ENCODE assay signal across 16 cellular contexts in genomic region chr1:228544021-228544850, GRCh38. TPM values are rescaled to one million over a fixed set of nuclear protein-coding genes. Genes with fewer than 3 reads are reported as not detected.
DNase-seq lines count a peak whose midpoint lies in the region; ATAC-seq, FAIRE-seq and TF ChIP-seq lines count a peak whose summit lies in the region.
"Had no signal": no experiment of that assay in that cellular context is flagged by ENCODE, and none has a peak within 500 bp of the region (broad histone marks: within the 10 kb centered on the region; RNA-seq: fewer than 3 reads in every experiment).

No MANE protein-coding gene starts in this region.

- ATAC-seq in upper lobe of right lung (no peak), GM21737 (IDR thresholded peaks at IDR 0.05; ENCODE audit: unreplicated experiment) (no peak)

- POLR2A ChIA-PET in MCF 10A (lab: Yijun Ruan, JAX) = no interaction called here

- no peak overlapping the region for H2AFZ ChIP-seq in keratinocyte (ENCODE audit: control insufficient read depth, low read length)

- no peak overlapping the region for H3K4me3 Mint-ChIP-seq in MCF 10A (ENCODE audit: unreplicated experiment)

- H3K27me3 Mint-ChIP-seq in MCF 10A (ENCODE audit: insufficient read depth, unreplicated experiment) = peaks cover 9% of the 10 kb centered on the region

- no peak overlapping the region for H3K27ac Mint-ChIP-seq in MCF 10A (ENCODE audit: low read depth, unreplicated experiment)

- H3K79me2 ChIP-seq in keratinocyte (ENCODE audit: control insufficient read depth, insufficient read depth, low read length) = no peaks in the 10 kb centered on the region

- no peak overlapping the region for H3K4me2 ChIP-seq in keratinocyte (ENCODE audit: control insufficient read depth, extremely low read depth, insufficient read depth, low read depth, low read length)
- H3K4me2 ChIP-seq: BLaER1 had no signal

- H3K27me3 ChIP-seq in keratinocyte (ENCODE audit: control insufficient read depth, extremely low read depth, insufficient read depth, low read length) (peaks cover 8% of the 10 kb centered on the region), upper lobe of right lung (no peaks in the 10 kb centered on the region)
- H3K27me3 ChIP-seq: BLaER1 had no signal

- no peaks in the 10 kb centered on the region for H3K36me3 Mint-ChIP-seq in MCF 10A (ENCODE audit: insufficient read depth, unreplicated experiment)

- FAIRE-seq in keratinocyte (lab: Jason Lieb, UNC) = peak; percentile 79

- H3K9me3 ChIP-seq in keratinocyte (ENCODE audit: control insufficient read depth, low read depth, low read length) = no peaks in the 10 kb centered on the region
- H3K9me3 ChIP-seq in upper lobe of right lung = no peaks in the 10 kb centered on the region
- H3K9me3 ChIP-seq: BLaER1 had no signal

- H3K9ac ChIP-seq in keratinocyte (ENCODE audit: control insufficient read depth, extremely low read depth, insufficient read depth, low read length) = no peak overlapping the region
- H3K9ac ChIP-seq: BLaER1 had no signal

- H3K4me3 ChIP-seq in keratinocyte (ENCODE audit: control insufficient read depth in 2 of 3, extremely low read depth in 1 of 3, insufficient read depth in 2 of 3, low read depth in 1 of 3, low read length in 3 of 3) (no peak overlapping the region), upper lobe of right lung (no peak overlapping the region), foreskin fibroblast (ENCODE audit: low read depth in 1 of 2, low read length in 2 of 2) (no peak overlapping the region)
- H3K4me3 ChIP-seq: BLaER1 had no signal

- H3K4me1 ChIP-seq in keratinocyte (ENCODE audit: control insufficient read depth, extremely low read depth, insufficient read depth, low read length) (peaks cover 7% of the 10 kb centered on the region), upper lobe of right lung (no peaks in the 10 kb centered on the region)
- H3K4me1 ChIP-seq: BLaER1 had no signal

- H3K27ac ChIP-seq in keratinocyte (ENCODE audit: control insufficient read depth, insufficient read depth, low read length) (no peak overlapping the region), upper lobe of right lung (no peak overlapping the region)
- H3K27ac ChIP-seq: 22Rv1, BLaER1 had no signal

- no TSS peak for BruUV-seq in MCF 10A (replicated peaks; lab: Mats Ljungman, UMichigan)

- H4K20me1 ChIP-seq in keratinocyte (ENCODE audit: control insufficient read depth, extremely low read depth, insufficient read depth, low read length) = no peaks in the 10 kb centered on the region
- H4K20me1 ChIP-seq: BLaER1 had no signal

- H3K36me3 ChIP-seq in keratinocyte (ENCODE audit: control insufficient read depth in 2 of 2, extremely low read depth in 1 of 2, insufficient read depth in 2 of 2, low read length in 2 of 2) (no peaks in the 10 kb centered on the region), upper lobe of right lung (no peaks in the 10 kb centered on the region)
- H3K36me3 ChIP-seq: BLaER1 had no signal

- H3K9me1 ChIP-seq in keratinocyte (ENCODE audit: control insufficient read depth, extremely low read depth, insufficient read depth, low read length) = no peaks in the 10 kb centered on the region

- intact Hi-C loops in MCF 10A (cut with micrococcal nuclease) (no loop called here), upper lobe of right lung (cut with DNase I) (no loop called here)

- DNase-seq in DMS53 (lab: John Stamatoyannopoulos, UW) (peak; percentile 13), DMS53 treated with DMSO at 0.1 percent for 48 hours (lab: John Stamatoyannopoulos, UW; ENCODE audit: unreplicated experiment) (no peak), MCF 10A (ENCODE audit: unreplicated experiment) (peak; percentile 20), keratinocyte (ENCODE audit: low read depth, low spot score) (peak; percentile 71), upper lobe of right lung (peak; percentile 17), foreskin fibroblast (no peak), NCI-H1092 (lab: John Stamatoyannopoulos, UW) (no peak)
- DNase-seq: HCEC 1CT, NCI-H1092 treated with DMSO at 0.1 percent for 48 hours, NCI-H187 treated with DMSO at 0.1 percent for 48 hours, NCI-H2171, NCI-H446 treated with DMSO at 0.1 percent for 48 hours, NCI-H82 had no signal

- CTCF ChIA-PET in MCF 10A (lab: Yijun Ruan, JAX) = no interaction called here

- dilution Hi-C loops in keratinocyte (cut with MboI; ENCODE audit: extremely low pct_ligation_motif_present, low sequenced_read_pairs) = no loop called here

- no peaks in the 10 kb centered on the region for H3K4me1 Mint-ChIP-seq in MCF 10A (ENCODE audit: insufficient read depth, unreplicated experiment)

- H3K9me3 Mint-ChIP-seq in MCF 10A (ENCODE audit: unreplicated experiment) = no peaks in the 10 kb centered on the region

- TF ChIP-seq CTCF in MCF 10A (IDR thresholded peaks at IDR 0.05; ENCODE audit: unreplicated experiment) (no peak), keratinocyte (optimal IDR thresholded peaks at IDR 0.05 in 1 of 3, IDR thresholded peaks at IDR 0.05 in 1 of 3, conservative IDR thresholded peaks at IDR 0.05 in 1 of 3; ENCODE audit: extremely low read depth in 1 of 3, insufficient read depth in 2 of 3, low read length in 3 of 3) (no peak), upper lobe of right lung (IDR thresholded peaks at IDR 0.05) (no peak), foreskin fibroblast (IDR thresholded peaks at IDR 0.05; ENCODE audit: low read depth, low read length) (no peak)

RNA-seq across cellular contexts. Expression of gene RNF187, which starts 57.1 kb away (rescaled TPM):
- total RNA-seq in MCF 10A (2022) = 167 and 244 TPM in 2 replicates
- 37.2 to 65.8 TPM (median 51.6 TPM) in 3 replicates for polyA plus RNA-seq in keratinocyte
- 114 TPM for polyA plus RNA-seq in keratinocyte (2011; ENCODE audit: low read depth)
- 42.7 and 67.9 TPM in 2 replicates for polyA plus RNA-seq in keratinocyte (2011; cell fraction: cytosol; rRNA removed)
- 32.5 and 36.7 TPM in 2 replicates for polyA plus RNA-seq in keratinocyte (2011; cell fraction: nucleus; rRNA removed)
- 85.4 and 103 TPM in 2 replicates for polyA plus RNA-seq in keratinocyte (2012; ENCODE audit: low replicate concordance)
- 39.4 to 67.1 TPM (median 50.0 TPM) in 3 replicates for polyA minus RNA-seq in keratinocyte
- polyA minus RNA-seq in keratinocyte (2011; cell fraction: cytosol; rRNA and poly(A)+ RNA removed) = 92.7 TPM
- 19.3 and 21.8 TPM in 2 replicates for polyA minus RNA-seq in keratinocyte (2011; cell fraction: nucleus; rRNA and poly(A)+ RNA removed)
- total RNA-seq in upper lobe of right lung = 88.8 TPM

Comparison
In these comparisons a context has a peak if more than half of its experiments do, and no peak if none do; other contexts are left out.
1. DNase-seq: peak in DMS53 (single experiment), MCF 10A (single experiment), keratinocyte (single experiment) and upper lobe of right lung (single experiment); none in DMS53 treated with DMSO at 0.1 percent for 48 hours (single experiment), foreskin fibroblast (0 of 2) and NCI-H1092 (single experiment).